In genomic region chr1:91851130-91852010, GRCh38 we compare ENCODE assay signal across 8 cellular contexts. TPM values are rescaled to one million over a fixed set of nuclear protein-coding genes. Genes with fewer than 3 reads are reported as not detected.
A peak's percentile ranks its signal among the peaks of the same experiment; 100 is the strongest.
DNase-seq lines count a peak whose midpoint lies in the region.

No MANE protein-coding gene starts in this region.

- H3K4me3 ChIP-seq in thymus (ENCODE audit: low read length) = no peak overlapping the region

- no peaks in the 10 kb centered on the region for H3K4me1 ChIP-seq in thymus (ENCODE audit: control insufficient read depth, insufficient read depth, low read length)

- H3K36me3 ChIP-seq in thymus (ENCODE audit: control insufficient read depth, insufficient read depth) = no peaks in the 10 kb centered on the region

- peaks cover 2% of the 10 kb centered on the region for H3K27me3 ChIP-seq in thymus (ENCODE audit: control insufficient read depth, insufficient read depth)

- H3K9me3 ChIP-seq in thymus (ENCODE audit: control insufficient read depth) = no peaks in the 10 kb centered on the region

- 93% methylated on average over 13 of the region's 13 CpGs for WGBS in thymus

- DNase-seq in NCI-H128 (lab: John Stamatoyannopoulos, UW; ENCODE audit: unreplicated experiment) (peak; percentile 65), astrocyte of the hippocampus (ENCODE audit: low read depth, low spot score) (peak; percentile 57), left kidney (ENCODE audit: low read depth, low spot score) (peak; percentile 81), NCI-H524 treated with DMSO at 0.1 percent for 48 hours (lab: John Stamatoyannopoulos, UW) (no peak), ecto neural progenitor cell (ENCODE audit: low spot score) (no peak), HuH-7 (ENCODE audit: low spot score) (no peak), NOMO-1 treated with DMSO at 0.1 percent for 48 hours (lab: John Stamatoyannopoulos, UW; ENCODE audit: unreplicated experiment) (no peak)

- H3K27ac ChIP-seq in thymus (ENCODE audit: low read depth) = peak overlapping the region; percentile 42

RNA-seq across cellular contexts. Expression of gene TGFBR3, which starts 34.6 kb away (rescaled TPM):
- polyA plus RNA-seq in thymus = 10.1 TPM

Comparison
In these comparisons a context has a peak if more than half of its experiments do, and no peak if none do; other contexts are left out.
1. DNase-seq: peak in NCI-H128 (single experiment), astrocyte of the hippocampus (single experiment) and left kidney (single experiment); none in NCI-H524 treated with DMSO at 0.1 percent for 48 hours (single experiment), ecto neural progenitor cell (single experiment), HuH-7 (single experiment) and NOMO-1 treated with DMSO at 0.1 percent for 48 hours (single experiment).